Comparison of ENCODE assay signal across 20 cellular contexts in genomic region chr7:26374665-26375373, GRCh38.
DNase-seq lines count a peak whose midpoint lies in the region; ATAC-seq, FAIRE-seq and TF ChIP-seq lines count a peak whose summit lies in the region.
"Had no signal": no experiment of that assay in that cellular context is flagged by ENCODE, and none has a peak within 500 bp of the region (broad histone marks: within the 10 kb centered on the region; RNA-seq: fewer than 3 reads in every experiment).

No MANE protein-coding gene starts in this region.

- peaks cover 19% of the 10 kb centered on the region for H3K27me3 Mint-ChIP-seq in neural crest cell (ENCODE audit: low read depth)
- peaks cover 25% of the 10 kb centered on the region for H3K27me3 Mint-ChIP-seq in activated CD4-positive, alpha-beta T cell treated with anti-CD3 and anti-CD28 coated beads, Interleukin-2, amount 10 ng/mL, durations not matched to agents 7 days and 5 days

- peak overlapping the region; percentile 91 for H3K4me3 Mint-ChIP-seq in neural crest cell
- no peak overlapping the region for H3K4me3 Mint-ChIP-seq in activated CD4-positive, alpha-beta T cell treated with anti-CD3 and anti-CD28 coated beads, Interleukin-2, amount 10 ng/mL, durations not matched to agents 7 days and 5 days

- intact Hi-C loops in pancreas (cut with DNase I) = loop anchor here in 1 of 3 donors (5.0 kb wide), 1 partner anchor 292 kb away; no protein-coding TSS in a partner anchor

- POLR2A ChIA-PET in activated CD4-positive, alpha-beta T cell treated with anti-CD3 and anti-CD28 coated beads, Interleukin-2, amount 10 ng/mL, durations not matched to agents 7 days and 5 days (lab: Charles Lee) = no interaction called here

- TF ChIP-seq CTCF in KMS-11 (conservative IDR thresholded peaks at IDR 0.05; ENCODE audit: low read depth, low read length) (no peak), neural crest cell (conservative IDR thresholded peaks at IDR 0.05) (no peak), pancreas (IDR thresholded peaks at IDR 0.05) (no peak)

- no peaks in the 10 kb centered on the region for H3K79me2 ChIP-seq in KMS-11 (ENCODE audit: insufficient read depth, low read depth)

- no peak overlapping the region for H2AFZ ChIP-seq in KMS-11 (ENCODE audit: low read depth)

- no peak overlapping the region for H3K27ac ChIP-seq in KMS-11
- H3K27ac ChIP-seq in pancreas = no peak overlapping the region
- H3K27ac ChIP-seq: brain microvascular endothelial cell, colonic mucosa, SJSA1 had no signal

- no peak overlapping the region for H3K27ac Mint-ChIP-seq in neural crest cell (ENCODE audit: unreplicated experiment)
- no peak overlapping the region for H3K27ac Mint-ChIP-seq in activated CD4-positive, alpha-beta T cell treated with anti-CD3 and anti-CD28 coated beads, Interleukin-2, amount 10 ng/mL, durations not matched to agents 7 days and 5 days
- H3K27ac Mint-ChIP-seq: activated B cell treated with CpG ODN at 0.5 μM for 24 hours; activated naive CD8-positive, alpha-beta T cell treated with anti-CD3 and anti-CD28 coated beads for 36 hours; activated T-helper 1 cell treated with anti-CD3 and anti-CD28 coated beads, Interleukin-12 subunit alpha, Interleukin-12 subunit beta, Interleukin-2, Interleukin-4 antibody, amounts not matched to agents 30 ng/mL and 10 ng/mL and 1 ng/mL, durations not matched to agents 14 hours and 24 hours and 36 hours; stimulated activated naive CD8-positive, alpha-beta T cell treated with anti-CD3 and anti-CD28 coated beads, Interleukin-15, amount 100 ng/mL, for 72 hours had no signal

- peak overlapping the region; percentile 94; the same call in 1 of the 2 replicates for H3K4me2 ChIP-seq in KMS-11

- WGBS in pancreas, 2 donors = 73 to 74% methylated on average over 6 of the region's 6 CpGs

- FAIRE-seq in GM19239 (lab: Jason Lieb, UNC) (peak; percentile 68), pancreas (lab: Jason Lieb, UNC) (no peak)

- H3K4me1 Mint-ChIP-seq in neural crest cell = peaks cover 30% of the 10 kb centered on the region
- peaks cover 14% of the 10 kb centered on the region for H3K4me1 Mint-ChIP-seq in activated CD4-positive, alpha-beta T cell treated with anti-CD3 and anti-CD28 coated beads, Interleukin-2, amount 10 ng/mL, durations not matched to agents 7 days and 5 days

- DNase-seq in GM19239 (ENCODE audit: insufficient read length, low spot score) = no peak
- DNase-seq in neural crest cell (ENCODE audit: low read depth, low spot score) = no peak
- no peak for DNase-seq in pancreas
- DNase-seq in activated CD4-positive, alpha-beta T cell treated with anti-CD3 and anti-CD28 coated beads, Interleukin-2, amount 10 ng/mL, durations not matched to agents 7 days and 5 days = no peak
- DNase-seq: activated B cell treated with CpG ODN at 0.5 μM for 24 hours; activated CD8-positive, alpha-beta memory T cell treated with anti-CD3 and anti-CD28 coated beads for 24 hours; activated naive CD8-positive, alpha-beta T cell treated with anti-CD3 and anti-CD28 coated beads for 36 hours; AML-193; brain microvascular endothelial cell; colonic mucosa; foreskin fibroblast; left colon; PC-3; stimulated activated CD4-positive, alpha-beta T cell treated with anti-CD3 and anti-CD28 coated beads, Interleukin-1b, Interleukin-23, amount 100 ng/mL, for 48 hours; stimulated activated naive CD8-positive, alpha-beta T cell treated with anti-CD3 and anti-CD28 coated beads, Interleukin-15, amount 100 ng/mL, for 72 hours had no signal

- H3K36me3 Mint-ChIP-seq in neural crest cell (ENCODE audit: low read depth) = no peaks in the 10 kb centered on the region
- H3K36me3 Mint-ChIP-seq in activated CD4-positive, alpha-beta T cell treated with anti-CD3 and anti-CD28 coated beads, Interleukin-2, amount 10 ng/mL, durations not matched to agents 7 days and 5 days (ENCODE audit: low read depth) = peaks cover 16% of the 10 kb centered on the region

- H3K4me1 ChIP-seq in KMS-11 (ENCODE audit: low read depth, poor library complexity, severe bottlenecking) = peaks cover 14% of the 10 kb centered on the region
- peaks cover 4% of the 10 kb centered on the region for H3K4me1 ChIP-seq in endocrine pancreas (ENCODE audit: control insufficient read depth, insufficient read depth, low read length)
- peaks cover 0 to 4% (median 0%) of the 10 kb centered on the region in 3 donors for H3K4me1 ChIP-seq in pancreas
- H3K4me1 ChIP-seq: colonic mucosa, SJSA1 had no signal

- H3K36me3 ChIP-seq in KMS-11 (ENCODE audit: insufficient read depth) (no peaks in the 10 kb centered on the region), endocrine pancreas (ENCODE audit: control insufficient read depth, insufficient read depth, low read length) (no peaks in the 10 kb centered on the region), pancreas (no peaks in the 10 kb centered on the region)
- H3K36me3 ChIP-seq: brain microvascular endothelial cell, colonic mucosa, SJSA1 had no signal

- no peaks in the 10 kb centered on the region for H4K20me1 ChIP-seq in KMS-11 (ENCODE audit: insufficient read depth)

- H3K9me3 ChIP-seq in endocrine pancreas (ENCODE audit: control insufficient read depth, low read length) = no peaks in the 10 kb centered on the region
- H3K9me3 ChIP-seq in pancreas = no peaks in the 10 kb centered on the region
- H3K9me3 ChIP-seq: colonic mucosa, SJSA1 had no signal

- no peak overlapping the region for H3K4me3 ChIP-seq in KMS-11 (IDR thresholded peaks at IDR 0.05; ENCODE audit: insufficient read depth, low read depth, low read length)
- H3K4me3 ChIP-seq in endocrine pancreas (ENCODE audit: control insufficient read depth, insufficient read depth, low read length) = peak overlapping the region; percentile 87
- no peak overlapping the region for H3K4me3 ChIP-seq in pancreas
- H3K4me3 ChIP-seq: colonic mucosa, SJSA1 had no signal

- ATAC-seq in GM19455 (IDR thresholded peaks at IDR 0.05; ENCODE audit: unreplicated experiment) (no peak), pancreas (no peak)
- ATAC-seq: left colon; PC-3; stimulated activated naive CD8-positive, alpha-beta T cell treated with anti-CD3 and anti-CD28 coated beads, Interleukin-15, amount 100 ng/mL, for 72 hours had no signal

- no peaks in the 10 kb centered on the region for H3K9me3 Mint-ChIP-seq in neural crest cell
- no peaks in the 10 kb centered on the region for H3K9me3 Mint-ChIP-seq in activated CD4-positive, alpha-beta T cell treated with anti-CD3 and anti-CD28 coated beads, Interleukin-2, amount 10 ng/mL, durations not matched to agents 7 days and 5 days
- H3K9me3 Mint-ChIP-seq: activated B cell treated with CpG ODN at 0.5 μM for 24 hours; activated naive CD8-positive, alpha-beta T cell treated with anti-CD3 and anti-CD28 coated beads for 36 hours; activated T-helper 1 cell treated with anti-CD3 and anti-CD28 coated beads, Interleukin-12 subunit alpha, Interleukin-12 subunit beta, Interleukin-2, Interleukin-4 antibody, amounts not matched to agents 30 ng/mL and 10 ng/mL and 1 ng/mL, durations not matched to agents 14 hours and 24 hours and 36 hours; stimulated activated naive CD8-positive, alpha-beta T cell treated with anti-CD3 and anti-CD28 coated beads, Interleukin-15, amount 100 ng/mL, for 72 hours had no signal

- H3K27me3 ChIP-seq in KMS-11 (ENCODE audit: insufficient read depth, low read depth) (peaks cover 14% of the 10 kb centered on the region; the same call in 1 of the 2 replicates), endocrine pancreas (ENCODE audit: control insufficient read depth, insufficient read depth, low read length) (no peaks in the 10 kb centered on the region), pancreas (peaks cover 0 to 5% (median 0%) of the 10 kb centered on the region in 4 donors)
- H3K27me3 ChIP-seq: colonic mucosa had no signal

- H3K9ac ChIP-seq in KMS-11 (no peak overlapping the region), endocrine pancreas (ENCODE audit: control insufficient read depth, insufficient read depth, low read length) (no peak overlapping the region)

- CTCF ChIA-PET in activated CD4-positive, alpha-beta T cell treated with anti-CD3 and anti-CD28 coated beads, Interleukin-2, amount 10 ng/mL, durations not matched to agents 7 days and 5 days (lab: Charles Lee) = interaction anchor here (0.8 to 1.4 kb wide), 4 partner anchors 10 to 482 kb away, joined by 3 to 4 read pairs (median 3); no protein-coding TSS in a partner anchor
